1 cellular context compared by ENCODE assay signal in the genomic region with DNA sequence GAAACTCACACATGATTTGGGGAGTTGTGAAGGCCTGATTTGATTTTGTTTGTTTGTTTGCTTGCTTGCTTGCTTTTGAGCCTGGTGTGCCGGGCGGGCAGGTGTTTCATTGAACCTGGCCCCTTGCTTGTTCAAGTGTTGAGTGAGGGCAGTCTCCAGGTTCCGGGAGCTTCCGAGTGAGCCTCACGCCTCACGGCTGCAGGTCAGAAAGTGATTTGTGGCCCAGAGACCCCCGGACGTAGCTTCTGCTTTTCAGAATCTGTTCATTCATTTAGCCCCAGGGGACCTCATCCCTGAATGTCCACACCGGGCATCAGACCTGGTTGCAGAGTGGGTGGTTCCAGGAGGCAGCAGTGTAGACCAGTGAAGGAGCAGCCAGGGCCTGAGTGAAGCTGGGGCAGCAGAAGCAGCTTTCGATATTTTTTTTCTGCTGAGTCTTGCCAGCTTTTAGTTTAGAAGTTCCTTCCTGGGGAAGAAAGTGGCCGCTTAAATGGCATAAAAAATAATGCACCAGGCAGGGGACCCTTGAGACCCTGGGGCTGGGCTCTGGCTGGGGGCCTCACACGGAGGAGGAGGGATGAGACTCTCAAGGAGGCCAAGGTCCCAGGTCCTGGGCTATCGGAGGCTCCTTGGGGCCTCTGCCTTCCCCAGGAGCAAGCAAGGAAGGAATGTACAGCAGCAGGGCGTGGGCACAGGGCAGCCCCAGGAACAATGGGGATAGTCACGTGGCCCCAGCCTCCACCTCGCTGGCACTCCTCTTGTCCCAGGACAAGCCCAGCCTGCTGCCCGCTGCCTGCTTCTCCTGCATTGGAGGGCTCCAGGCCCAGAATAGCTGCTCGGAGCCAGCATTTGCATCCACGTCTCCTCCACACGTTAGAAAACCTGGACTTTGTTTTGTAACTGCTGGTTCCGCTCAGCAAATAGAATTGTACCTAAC.
TF ChIP-seq lines count a peak whose summit lies in the region.

No MANE protein-coding gene starts in this region.

TF ChIP-seq in HepG2, 621 proteins besides CTCF, POLR2A, EP300 and RAD21 (continued from another document):
- TF ChIP-seq MEIS1 (CRISPR knock-in tag; IDR thresholded peaks at IDR 0.05; ENCODE audit: borderline replicate concordance) = no peak
- TF ChIP-seq ZSCAN22 (CRISPR knock-in tag; IDR thresholded peaks at IDR 0.05) = no peak
- no peak for TF ChIP-seq ZNF841 (CRISPR knock-in tag; IDR thresholded peaks at IDR 0.05; ENCODE audit: borderline replicate concordance)
- no peak for TF ChIP-seq NR2F6 (IDR thresholded peaks at IDR 0.05)
- TF ChIP-seq NR2F6 (CRISPR knock-in tag; IDR thresholded peaks at IDR 0.05) = no peak
- TF ChIP-seq, protein P1, sequence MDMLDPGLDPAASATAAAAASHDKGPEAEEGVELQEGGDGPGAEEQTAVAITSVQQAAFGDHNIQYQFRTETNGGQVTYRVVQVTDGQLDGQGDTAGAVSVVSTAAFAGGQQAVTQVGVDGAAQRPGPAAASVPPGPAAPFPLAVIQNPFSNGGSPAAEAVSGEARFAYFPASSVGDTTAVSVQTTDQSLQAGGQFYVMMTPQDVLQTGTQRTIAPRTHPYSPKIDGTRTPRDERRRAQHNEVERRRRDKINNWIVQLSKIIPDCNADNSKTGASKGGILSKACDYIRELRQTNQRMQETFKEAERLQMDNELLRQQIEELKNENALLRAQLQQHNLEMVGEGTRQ (IDR thresholded peaks at IDR 0.05; ENCODE audit: low read depth, low read length) = peak; percentile 23; the same call in 1 of the 2 replicates
- TF ChIP-seq, protein P1 (CRISPR knock-in tag; IDR thresholded peaks at IDR 0.05; ENCODE audit: borderline replicate concordance) = no peak
- TF ChIP-seq SETDB1 (CRISPR knock-in tag; IDR thresholded peaks at IDR 0.05; ENCODE audit: borderline replicate concordance) = no peak
